ENCODE assay signal across 26 cellular contexts in the genomic region with DNA sequence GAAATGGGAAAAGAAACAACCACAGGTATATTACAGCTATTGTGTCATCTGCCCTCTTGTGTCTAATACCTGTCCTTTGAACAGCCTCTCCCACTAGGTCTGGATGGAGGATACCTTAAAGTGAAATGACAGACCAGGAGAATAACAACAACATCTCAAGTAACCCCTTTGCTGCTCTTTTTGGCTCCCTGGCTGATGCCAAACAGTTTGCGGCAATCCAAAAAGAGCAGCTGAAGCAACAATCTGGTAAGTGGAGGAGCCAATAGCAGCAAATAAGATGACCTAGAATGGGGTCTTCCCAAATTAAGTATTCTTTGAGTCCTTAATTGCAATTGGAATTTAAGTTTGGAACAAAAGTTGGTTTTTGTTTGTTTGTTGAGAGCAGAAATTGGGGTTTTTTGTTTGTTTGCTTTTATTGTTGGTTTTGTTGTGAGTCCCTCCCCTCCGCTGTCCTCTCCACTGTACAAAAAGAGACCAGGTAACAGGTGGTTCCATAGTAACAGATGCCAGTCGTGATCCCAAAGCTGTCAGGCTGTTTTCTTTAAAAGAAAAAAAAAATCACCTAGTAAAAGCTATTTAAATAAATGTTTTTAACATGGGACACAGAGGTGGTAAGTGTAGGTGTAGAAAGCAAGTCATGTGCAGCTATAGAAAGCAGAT. TPM values are rescaled to one million over a fixed set of nuclear protein-coding genes. Genes with fewer than 3 reads are reported as not detected.
"Had no signal": no experiment of that assay in that cellular context is flagged by ENCODE, and none has a peak within 500 bp of the region (broad histone marks: within the 10 kb centered on the region; RNA-seq: fewer than 3 reads in every experiment).

No MANE protein-coding gene starts in this region.

- DNase-seq: activated CD4-positive, alpha-beta T cell treated with anti-CD3 and anti-CD28 coated beads for 4 hours; activated CD4-positive, alpha-beta T cell treated with anti-CD3 and anti-CD28 coated beads, Interleukin-2, amount 50 U/mL, for 4 hours; activated naive CD4-positive, alpha-beta T cell; activated T-cell treated with anti-CD3 and anti-CD28 coated beads for 4 hours; amygdala; dermis blood vessel endothelial cell; effector CD4-positive, alpha-beta T cell; foreskin keratinocyte; kidney; lower lobe of right lung; mesenchymal stem cell; naive thymus-derived CD8-positive, alpha-beta T cell; nucleus accumbens; pancreas; stimulated activated CD4-positive, alpha-beta T cell treated with anti-CD3 and anti-CD28 coated beads, Interleukin-15, amount 100 ng/mL, for 24 hours; stimulated activated CD4-positive, alpha-beta T cell treated with anti-CD3 and anti-CD28 coated beads, Interleukin-2, amount 100 ng/mL, for 24 hours; stimulated activated naive B cell treated with anti-CD40 and anti-IgM and Interleukin-4, amounts not matched to agents 10 μg/mL and 1 μg/mL and 100 μg/mL, for 72 hours; stomach; T-helper 1 cell; thyroid gland; upper lobe of right lung had no signal

- H3K4me3 ChIP-seq: esophagus muscularis mucosa, hepatocyte, lower lobe of right lung, pancreas, prostate gland, stomach, thyroid gland, upper lobe of right lung had no signal

- H3K9me3 Mint-ChIP-seq: naive thymus-derived CD8-positive, alpha-beta T cell; neural crest cell; stimulated activated naive B cell treated with anti-CD40 and anti-IgM and Interleukin-4, amounts not matched to agents 10 μg/mL and 1 μg/mL and 100 μg/mL, for 72 hours had no signal

- H3K4me3 Mint-ChIP-seq: naive thymus-derived CD8-positive, alpha-beta T cell; neural crest cell; stimulated activated naive B cell treated with anti-CD40 and anti-IgM and Interleukin-4, amounts not matched to agents 10 μg/mL and 1 μg/mL and 100 μg/mL, for 72 hours had no signal

- H3K27ac ChIP-seq: esophagus muscularis mucosa, foreskin keratinocyte, hepatocyte, lower lobe of right lung, pancreas, stomach, thyroid gland, upper lobe of right lung had no signal

- H3K27me3 Mint-ChIP-seq: naive thymus-derived CD8-positive, alpha-beta T cell; stimulated activated naive B cell treated with anti-CD40 and anti-IgM and Interleukin-4, amounts not matched to agents 10 μg/mL and 1 μg/mL and 100 μg/mL, for 72 hours had no signal

- H3K27ac Mint-ChIP-seq: stimulated activated naive B cell treated with anti-CD40 and anti-IgM and Interleukin-4, amounts not matched to agents 10 μg/mL and 1 μg/mL and 100 μg/mL, for 72 hours had no signal

- ATAC-seq: foreskin keratinocyte; lower lobe of right lung; naive thymus-derived CD8-positive, alpha-beta T cell; pancreas; stimulated activated naive B cell treated with anti-CD40 and anti-IgM and Interleukin-4, amounts not matched to agents 10 μg/mL and 1 μg/mL and 100 μg/mL, for 72 hours; upper lobe of right lung had no signal

- H3K9me3 ChIP-seq: esophagus muscularis mucosa, lower lobe of right lung, pancreas, prostate gland, stomach, thyroid gland, upper lobe of right lung had no signal

- H3K36me3 ChIP-seq: prostate gland had no signal

- H3K27me3 ChIP-seq: esophagus muscularis mucosa, foreskin keratinocyte, hepatocyte, pancreas, stomach, thyroid gland, upper lobe of right lung had no signal

RNA-seq across cellular contexts. Expression of gene CD3G, which starts 20.9 kb away (rescaled TPM):
- total RNA-seq: dermis blood vessel endothelial cell, foreskin keratinocyte, glomerular endothelial cell, neural crest cell had no signal
- polyA plus RNA-seq: foreskin keratinocyte had no signal

RNA-seq across cellular contexts. Expression of gene CD3D, which starts 22.6 kb away (rescaled TPM):
- total RNA-seq: dermis blood vessel endothelial cell, foreskin keratinocyte, glomerular endothelial cell, neural crest cell had no signal
- polyA plus RNA-seq: foreskin keratinocyte had no signal
